In the genomic region with DNA sequence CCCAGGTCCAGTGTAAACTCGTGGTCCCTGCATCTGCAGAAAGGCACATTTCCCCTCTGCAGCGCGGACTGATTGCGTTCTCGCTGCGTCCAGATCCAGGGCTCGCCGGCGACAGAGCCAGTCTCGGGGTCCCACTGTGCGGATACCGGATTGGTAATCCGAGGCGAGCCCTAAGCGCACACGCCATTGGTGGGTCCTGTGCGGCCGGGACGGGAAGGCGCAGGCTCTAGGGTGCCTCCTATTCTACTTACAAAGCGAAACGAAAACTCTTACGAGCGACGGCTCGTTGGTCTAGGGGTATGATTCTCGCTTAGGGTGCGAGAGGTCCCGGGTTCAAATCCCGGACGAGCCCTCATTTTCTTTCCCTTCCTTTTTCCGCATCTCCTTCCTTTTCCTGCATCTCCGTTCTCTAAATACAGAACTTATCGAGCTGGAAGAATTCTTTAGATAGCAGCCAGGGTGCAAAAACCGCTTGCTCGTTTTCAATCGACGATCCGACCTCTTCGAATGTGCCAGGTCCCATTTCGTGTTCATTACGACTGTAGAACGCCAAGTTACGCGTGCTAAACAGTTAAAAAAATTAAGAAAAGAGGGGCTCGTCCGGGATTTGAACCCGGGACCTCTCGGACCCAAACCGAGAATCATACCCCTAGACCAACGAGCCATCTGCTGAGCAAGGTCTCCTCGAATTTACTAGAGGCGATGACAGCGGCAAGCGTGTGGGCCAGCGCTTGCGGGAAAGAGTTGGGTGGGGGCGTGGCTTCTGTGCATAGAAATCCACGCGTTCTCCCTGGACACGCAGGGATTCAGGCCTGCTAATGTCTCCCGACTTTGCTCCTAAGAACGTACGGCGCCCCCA, we compare ENCODE assay signal across 1 cellular context.
TF ChIP-seq lines count a peak whose summit lies in the region.

No MANE protein-coding gene starts in this region.

TF ChIP-seq in K562, 482 proteins besides CTCF, POLR2A, EP300 and RAD21 (continued from another document and continues in another):
- TF ChIP-seq, protein P1, sequence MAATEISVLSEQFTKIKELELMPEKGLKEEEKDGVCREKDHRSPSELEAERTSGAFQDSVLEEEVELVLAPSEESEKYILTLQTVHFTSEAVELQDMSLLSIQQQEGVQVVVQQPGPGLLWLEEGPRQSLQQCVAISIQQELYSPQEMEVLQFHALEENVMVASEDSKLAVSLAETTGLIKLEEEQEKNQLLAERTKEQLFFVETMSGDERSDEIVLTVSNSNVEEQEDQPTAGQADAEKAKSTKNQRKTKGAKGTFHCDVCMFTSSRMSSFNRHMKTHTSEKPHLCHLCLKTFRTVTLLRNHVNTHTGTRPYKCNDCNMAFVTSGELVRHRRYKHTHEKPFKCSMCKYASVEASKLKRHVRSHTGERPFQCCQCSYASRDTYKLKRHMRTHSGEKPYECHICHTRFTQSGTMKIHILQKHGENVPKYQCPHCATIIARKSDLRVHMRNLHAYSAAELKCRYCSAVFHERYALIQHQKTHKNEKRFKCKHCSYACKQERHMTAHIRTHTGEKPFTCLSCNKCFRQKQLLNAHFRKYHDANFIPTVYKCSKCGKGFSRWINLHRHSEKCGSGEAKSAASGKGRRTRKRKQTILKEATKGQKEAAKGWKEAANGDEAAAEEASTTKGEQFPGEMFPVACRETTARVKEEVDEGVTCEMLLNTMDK (IDR thresholded peaks at IDR 0.05; ENCODE audit: borderline replicate concordance, insufficient read depth, low read depth, low read length, poor library complexity, severe bottlenecking), result no peak
- TF ChIP-seq MED1 (CRISPR knock-in tag; IDR thresholded peaks at IDR 0.05; ENCODE audit: borderline replicate concordance) (no peak), ELF2 (CRISPR knock-in tag; IDR thresholded peaks at IDR 0.05) (no peak), KDM2B (CRISPR knock-in tag; IDR thresholded peaks at IDR 0.05) (peak; percentile 5; the same call in 1 of the 2 replicates), BCL6 (CRISPR knock-in tag; IDR thresholded peaks at IDR 0.05) (no peak), ZNF778 (CRISPR knock-in tag; IDR thresholded peaks at IDR 0.05) (no peak), STAG1 (CRISPR knock-in tag; IDR thresholded peaks at IDR 0.05; ENCODE audit: borderline replicate concordance) (no peak), SMARCA5 (IDR thresholded peaks at IDR 0.05) (peak; percentile 53; the same call in 1 of the 2 replicates), CHCHD3 (CRISPR knock-in tag; IDR thresholded peaks at IDR 0.05) (no peak), ZNF224 (CRISPR knock-in tag; IDR thresholded peaks at IDR 0.05) (0 out of 2 replicates have a peak, but pooled peaks have one; percentile 63), ZNF197 (CRISPR knock-in tag; IDR thresholded peaks at IDR 0.05; ENCODE audit: low read depth) (0 out of 2 replicates have a peak, but pooled peaks have one; percentile 71), FOXK1 (CRISPR knock-in tag; IDR thresholded peaks at IDR 0.05; ENCODE audit: borderline replicate concordance) (no peak), ZC3H11A (IDR thresholded peaks at IDR 0.05; ENCODE audit: low read depth, low read length) (no peak; the same call in 1 of the 2 replicates), ZNF561 (CRISPR knock-in tag; conservative IDR thresholded peaks at IDR 0.05) (no peak), ELF4 (CRISPR knock-in tag; IDR thresholded peaks at IDR 0.05) (no peak), ZNF316 (IDR thresholded peaks at IDR 0.05) (no peak), SPI1 (IDR thresholded peaks at IDR 0.05; ENCODE audit: borderline replicate concordance, low read depth, low read length) (no peak), NFXL1 (CRISPR knock-in tag; IDR thresholded peaks at IDR 0.05) (no peak), FIP1L1 (IDR thresholded peaks at IDR 0.05; ENCODE audit: low read depth, low read length, poor library complexity, severe bottlenecking) (no peak), TAF7 (tag; IDR thresholded peaks at IDR 0.05) (no peak), ZNF134 (CRISPR knock-in tag; conservative IDR thresholded peaks at IDR 0.05) (no peak), HDAC8 (tag; IDR thresholded peaks at IDR 0.05) (no peak), MEF2D (tag; conservative IDR thresholded peaks at IDR 0.05; ENCODE audit: low read depth) (no peak), RAD51 (IDR thresholded peaks at IDR 0.05; ENCODE audit: borderline replicate concordance, low read depth) (no peak), CXXC5 (CRISPR knock-in tag; IDR thresholded peaks at IDR 0.05) (no peak; the same call in none of the 2 replicates), MTA1 (IDR thresholded peaks at IDR 0.05; ENCODE audit: borderline replicate concordance) (peak; percentile 96), PML (IDR thresholded peaks at IDR 0.05; ENCODE audit: low read length) (peak; percentile 32; the same call in 1 of the 2 replicates), CHD1 (IDR thresholded peaks at IDR 0.05; ENCODE audit: low read length) (peak; percentile 86), ZNF124 (CRISPR knock-in tag; IDR thresholded peaks at IDR 0.05) (no peak), CBX3 (IDR thresholded peaks at IDR 0.05; ENCODE audit: borderline replicate concordance in 1 of 2, low read length in 2 of 2) (no peak; a peak in 1 of 3 replicates), EHMT2 (IDR thresholded peaks at IDR 0.05) (no peak), RBM15 (IDR thresholded peaks at IDR 0.05; ENCODE audit: insufficient read depth, low read length) (no peak), ZKSCAN8 (CRISPR knock-in tag; IDR thresholded peaks at IDR 0.05) (no peak), SRF (CRISPR knock-in tag; IDR thresholded peaks at IDR 0.05) (peak in 1 of 2 experiments; percentile 54; a peak in 1 of 4 replicates), JUND (IDR thresholded peaks at IDR 0.05; ENCODE audit: borderline replicate concordance, low read depth, low read length) (no peak; the same call in 1 of the 2 replicates), JUND (tag; IDR thresholded peaks at IDR 0.05; ENCODE audit: borderline replicate concordance, low read depth, low read length) (no peak; the same call in 2 of the 3 replicates), SIN3A (IDR thresholded peaks at IDR 0.05; ENCODE audit: borderline replicate concordance in 2 of 2, control insufficient read depth in 1 of 2, low read depth in 2 of 2, low read length in 2 of 2) (peak; percentile 62 to 89; a peak in 1 of 4 replicates), HNRNPL (IDR thresholded peaks at IDR 0.05; ENCODE audit: low read depth, low read length) (no peak), POLR2B (IDR thresholded peaks at IDR 0.05; ENCODE audit: low read depth, partially characterized antibody) (no peak), ATF1 (CRISPR knock-in tag; IDR thresholded peaks at IDR 0.05) (no peak), ATF1 (tag; IDR thresholded peaks at IDR 0.05) (peak; percentile 90)
- TF ChIP-seq, protein P2, sequence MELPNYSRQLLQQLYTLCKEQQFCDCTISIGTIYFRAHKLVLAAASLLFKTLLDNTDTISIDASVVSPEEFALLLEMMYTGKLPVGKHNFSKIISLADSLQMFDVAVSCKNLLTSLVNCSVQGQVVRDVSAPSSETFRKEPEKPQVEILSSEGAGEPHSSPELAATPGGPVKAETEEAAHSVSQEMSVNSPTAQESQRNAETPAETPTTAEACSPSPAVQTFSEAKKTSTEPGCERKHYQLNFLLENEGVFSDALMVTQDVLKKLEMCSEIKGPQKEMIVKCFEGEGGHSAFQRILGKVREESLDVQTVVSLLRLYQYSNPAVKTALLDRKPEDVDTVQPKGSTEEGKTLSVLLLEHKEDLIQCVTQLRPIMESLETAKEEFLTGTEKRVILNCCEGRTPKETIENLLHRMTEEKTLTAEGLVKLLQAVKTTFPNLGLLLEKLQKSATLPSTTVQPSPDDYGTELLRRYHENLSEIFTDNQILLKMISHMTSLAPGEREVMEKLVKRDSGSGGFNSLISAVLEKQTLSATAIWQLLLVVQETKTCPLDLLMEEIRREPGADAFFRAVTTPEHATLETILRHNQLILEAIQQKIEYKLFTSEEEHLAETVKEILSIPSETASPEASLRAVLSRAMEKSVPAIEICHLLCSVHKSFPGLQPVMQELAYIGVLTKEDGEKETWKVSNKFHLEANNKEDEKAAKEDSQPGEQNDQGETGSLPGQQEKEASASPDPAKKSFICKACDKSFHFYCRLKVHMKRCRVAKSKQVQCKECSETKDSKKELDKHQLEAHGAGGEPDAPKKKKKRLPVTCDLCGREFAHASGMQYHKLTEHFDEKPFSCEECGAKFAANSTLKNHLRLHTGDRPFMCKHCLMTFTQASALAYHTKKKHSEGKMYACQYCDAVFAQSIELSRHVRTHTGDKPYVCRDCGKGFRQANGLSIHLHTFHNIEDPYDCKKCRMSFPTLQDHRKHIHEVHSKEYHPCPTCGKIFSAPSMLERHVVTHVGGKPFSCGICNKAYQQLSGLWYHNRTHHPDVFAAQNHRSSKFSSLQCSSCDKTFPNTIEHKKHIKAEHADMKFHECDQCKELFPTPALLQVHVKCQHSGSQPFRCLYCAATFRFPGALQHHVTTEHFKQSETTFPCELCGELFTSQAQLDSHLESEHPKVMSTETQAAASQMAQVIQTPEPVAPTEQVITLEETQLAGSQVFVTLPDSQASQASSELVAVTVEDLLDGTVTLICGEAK (IDR thresholded peaks at IDR 0.05), result peak; percentile 87
- TF ChIP-seq, protein P2 (CRISPR knock-in tag; IDR thresholded peaks at IDR 0.05), result no peak
- TF ChIP-seq, protein P3, sequence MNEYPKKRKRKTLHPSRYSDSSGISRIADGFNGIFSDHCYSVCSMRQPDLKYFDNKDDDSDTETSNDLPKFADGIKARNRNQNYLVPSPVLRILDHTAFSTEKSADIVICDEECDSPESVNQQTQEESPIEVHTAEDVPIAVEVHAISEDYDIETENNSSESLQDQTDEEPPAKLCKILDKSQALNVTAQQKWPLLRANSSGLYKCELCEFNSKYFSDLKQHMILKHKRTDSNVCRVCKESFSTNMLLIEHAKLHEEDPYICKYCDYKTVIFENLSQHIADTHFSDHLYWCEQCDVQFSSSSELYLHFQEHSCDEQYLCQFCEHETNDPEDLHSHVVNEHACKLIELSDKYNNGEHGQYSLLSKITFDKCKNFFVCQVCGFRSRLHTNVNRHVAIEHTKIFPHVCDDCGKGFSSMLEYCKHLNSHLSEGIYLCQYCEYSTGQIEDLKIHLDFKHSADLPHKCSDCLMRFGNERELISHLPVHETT (CRISPR knock-in tag; conservative IDR thresholded peaks at IDR 0.05 in 1 of 2, IDR thresholded peaks at IDR 0.05 in 1 of 2), result no peak; a peak in 2 of 4 replicates
- TF ChIP-seq, protein P4, sequence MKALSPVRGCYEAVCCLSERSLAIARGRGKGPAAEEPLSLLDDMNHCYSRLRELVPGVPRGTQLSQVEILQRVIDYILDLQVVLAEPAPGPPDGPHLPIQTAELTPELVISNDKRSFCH (CRISPR knock-in tag; IDR thresholded peaks at IDR 0.05), result no peak
- TF ChIP-seq, protein P4 (tag; IDR thresholded peaks at IDR 0.05), result no peak; the same call in 1 of the 2 replicates
- TF ChIP-seq, protein P5, sequence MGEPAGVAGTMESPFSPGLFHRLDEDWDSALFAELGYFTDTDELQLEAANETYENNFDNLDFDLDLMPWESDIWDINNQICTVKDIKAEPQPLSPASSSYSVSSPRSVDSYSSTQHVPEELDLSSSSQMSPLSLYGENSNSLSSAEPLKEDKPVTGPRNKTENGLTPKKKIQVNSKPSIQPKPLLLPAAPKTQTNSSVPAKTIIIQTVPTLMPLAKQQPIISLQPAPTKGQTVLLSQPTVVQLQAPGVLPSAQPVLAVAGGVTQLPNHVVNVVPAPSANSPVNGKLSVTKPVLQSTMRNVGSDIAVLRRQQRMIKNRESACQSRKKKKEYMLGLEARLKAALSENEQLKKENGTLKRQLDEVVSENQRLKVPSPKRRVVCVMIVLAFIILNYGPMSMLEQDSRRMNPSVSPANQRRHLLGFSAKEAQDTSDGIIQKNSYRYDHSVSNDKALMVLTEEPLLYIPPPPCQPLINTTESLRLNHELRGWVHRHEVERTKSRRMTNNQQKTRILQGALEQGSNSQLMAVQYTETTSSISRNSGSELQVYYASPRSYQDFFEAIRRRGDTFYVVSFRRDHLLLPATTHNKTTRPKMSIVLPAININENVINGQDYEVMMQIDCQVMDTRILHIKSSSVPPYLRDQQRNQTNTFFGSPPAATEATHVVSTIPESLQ (CRISPR knock-in tag; IDR thresholded peaks at IDR 0.05), result 0 out of 2 replicates have a peak, but pooled peaks have one; percentile 10
- TF ChIP-seq, protein P6, sequence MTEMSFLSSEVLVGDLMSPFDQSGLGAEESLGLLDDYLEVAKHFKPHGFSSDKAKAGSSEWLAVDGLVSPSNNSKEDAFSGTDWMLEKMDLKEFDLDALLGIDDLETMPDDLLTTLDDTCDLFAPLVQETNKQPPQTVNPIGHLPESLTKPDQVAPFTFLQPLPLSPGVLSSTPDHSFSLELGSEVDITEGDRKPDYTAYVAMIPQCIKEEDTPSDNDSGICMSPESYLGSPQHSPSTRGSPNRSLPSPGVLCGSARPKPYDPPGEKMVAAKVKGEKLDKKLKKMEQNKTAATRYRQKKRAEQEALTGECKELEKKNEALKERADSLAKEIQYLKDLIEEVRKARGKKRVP (CRISPR knock-in tag; IDR thresholded peaks at IDR 0.05), result no peak
